1 cellular context compared by ENCODE assay signal in genomic region chr12:6613776-6614512, GRCh38.
TF ChIP-seq lines count a peak whose summit lies in the region.

No MANE protein-coding gene starts in this region.

TF ChIP-seq in K562, 482 proteins besides CTCF, POLR2A, EP300 and RAD21 (continued from another document and continues in another):
- 0 out of 2 replicates have a peak, but pooled peaks have one; percentile 42 for TF ChIP-seq GATAD2A (IDR thresholded peaks at IDR 0.05)
- TF ChIP-seq, protein P1, sequence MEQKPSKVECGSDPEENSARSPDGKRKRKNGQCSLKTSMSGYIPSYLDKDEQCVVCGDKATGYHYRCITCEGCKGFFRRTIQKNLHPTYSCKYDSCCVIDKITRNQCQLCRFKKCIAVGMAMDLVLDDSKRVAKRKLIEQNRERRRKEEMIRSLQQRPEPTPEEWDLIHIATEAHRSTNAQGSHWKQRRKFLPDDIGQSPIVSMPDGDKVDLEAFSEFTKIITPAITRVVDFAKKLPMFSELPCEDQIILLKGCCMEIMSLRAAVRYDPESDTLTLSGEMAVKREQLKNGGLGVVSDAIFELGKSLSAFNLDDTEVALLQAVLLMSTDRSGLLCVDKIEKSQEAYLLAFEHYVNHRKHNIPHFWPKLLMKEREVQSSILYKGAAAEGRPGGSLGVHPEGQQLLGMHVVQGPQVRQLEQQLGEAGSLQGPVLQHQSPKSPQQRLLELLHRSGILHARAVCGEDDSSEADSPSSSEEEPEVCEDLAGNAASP (IDR thresholded peaks at IDR 0.05), result no peak
- TF ChIP-seq ILK (tag; IDR thresholded peaks at IDR 0.05; ENCODE audit: borderline replicate concordance, low read depth), result no peak
- peak; percentile 45 for TF ChIP-seq POLR2B (IDR thresholded peaks at IDR 0.05; ENCODE audit: low read depth, partially characterized antibody)
- TF ChIP-seq, protein P2, sequence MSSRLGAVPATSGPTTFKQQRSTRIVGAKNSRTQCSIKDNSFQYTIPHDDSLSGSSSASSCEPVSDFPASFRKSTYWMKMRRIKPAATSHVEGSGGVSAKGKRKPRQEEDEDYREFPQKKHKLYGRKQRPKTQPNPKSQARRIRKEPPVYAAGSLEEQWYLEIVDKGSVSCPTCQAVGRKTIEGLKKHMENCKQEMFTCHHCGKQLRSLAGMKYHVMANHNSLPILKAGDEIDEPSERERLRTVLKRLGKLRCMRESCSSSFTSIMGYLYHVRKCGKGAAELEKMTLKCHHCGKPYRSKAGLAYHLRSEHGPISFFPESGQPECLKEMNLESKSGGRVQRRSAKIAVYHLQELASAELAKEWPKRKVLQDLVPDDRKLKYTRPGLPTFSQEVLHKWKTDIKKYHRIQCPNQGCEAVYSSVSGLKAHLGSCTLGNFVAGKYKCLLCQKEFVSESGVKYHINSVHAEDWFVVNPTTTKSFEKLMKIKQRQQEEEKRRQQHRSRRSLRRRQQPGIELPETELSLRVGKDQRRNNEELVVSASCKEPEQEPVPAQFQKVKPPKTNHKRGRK (tag; IDR thresholded peaks at IDR 0.05), result no peak
- TF ChIP-seq POLR2AphosphoS5 (IDR thresholded peaks at IDR 0.05; ENCODE audit: control insufficient read depth, insufficient read depth, low read depth, low read length), result no peak
- TF ChIP-seq FOXJ3 (CRISPR knock-in tag; IDR thresholded peaks at IDR 0.05), result no peak
- no peak for TF ChIP-seq ZNF133 (CRISPR knock-in tag; IDR thresholded peaks at IDR 0.05)
- TF ChIP-seq, protein P3, sequence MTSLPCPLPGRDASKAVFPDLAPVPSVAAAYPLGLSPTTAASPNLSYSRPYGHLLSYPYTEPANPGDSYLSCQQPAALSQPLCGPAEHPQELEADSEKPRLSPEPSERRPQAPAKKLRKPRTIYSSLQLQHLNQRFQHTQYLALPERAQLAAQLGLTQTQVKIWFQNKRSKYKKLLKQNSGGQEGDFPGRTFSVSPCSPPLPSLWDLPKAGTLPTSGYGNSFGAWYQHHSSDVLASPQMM (CRISPR knock-in tag; IDR thresholded peaks at IDR 0.05), result no peak
- peak; percentile 51; the same call in 1 of the 2 replicates for TF ChIP-seq CREM (IDR thresholded peaks at IDR 0.05; ENCODE audit: low read depth)
- TF ChIP-seq, protein P4, sequence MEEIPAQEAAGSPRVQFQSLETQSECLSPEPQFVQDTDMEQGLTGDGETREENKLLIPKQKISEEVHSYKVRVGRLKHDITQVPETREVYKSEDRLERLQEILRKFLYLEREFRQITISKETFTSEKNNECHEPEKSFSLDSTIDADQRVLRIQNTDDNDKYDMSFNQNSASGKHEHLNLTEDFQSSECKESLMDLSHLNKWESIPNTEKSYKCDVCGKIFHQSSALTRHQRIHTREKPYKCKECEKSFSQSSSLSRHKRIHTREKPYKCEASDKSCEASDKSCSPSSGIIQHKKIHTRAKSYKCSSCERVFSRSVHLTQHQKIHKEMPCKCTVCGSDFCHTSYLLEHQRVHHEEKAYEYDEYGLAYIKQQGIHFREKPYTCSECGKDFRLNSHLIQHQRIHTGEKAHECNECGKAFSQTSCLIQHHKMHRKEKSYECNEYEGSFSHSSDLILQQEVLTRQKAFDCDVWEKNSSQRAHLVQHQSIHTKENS (CRISPR knock-in tag; IDR thresholded peaks at IDR 0.05), result 0 out of 2 replicates have a peak, but pooled peaks have one; percentile 52
- TF ChIP-seq CSDE1 (IDR thresholded peaks at IDR 0.05), result no peak
- TF ChIP-seq LCOR (CRISPR knock-in tag; IDR thresholded peaks at IDR 0.05), result 0 out of 2 replicates have a peak, but pooled peaks have one; percentile 37
- peak; percentile 47 for TF ChIP-seq NCOR1 (IDR thresholded peaks at IDR 0.05)
- no peak; the same call in 1 of the 2 replicates for TF ChIP-seq KLF6 (CRISPR knock-in tag; IDR thresholded peaks at IDR 0.05; ENCODE audit: borderline replicate concordance)
- peak in 1 of 2 experiments; percentile 87; a peak in 2 of 4 replicates for TF ChIP-seq KDM4B (IDR thresholded peaks at IDR 0.05; ENCODE audit: borderline replicate concordance in 2 of 2, low read depth in 1 of 2)
- TF ChIP-seq, protein P5, sequence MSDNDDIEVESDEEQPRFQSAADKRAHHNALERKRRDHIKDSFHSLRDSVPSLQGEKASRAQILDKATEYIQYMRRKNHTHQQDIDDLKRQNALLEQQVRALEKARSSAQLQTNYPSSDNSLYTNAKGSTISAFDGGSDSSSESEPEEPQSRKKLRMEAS (CRISPR knock-in tag; IDR thresholded peaks at IDR 0.05), result peak; percentile 96
- TF ChIP-seq ZNF347 (CRISPR knock-in tag; IDR thresholded peaks at IDR 0.05; ENCODE audit: low read depth), result no peak
- no peak for TF ChIP-seq THAP12 (CRISPR knock-in tag; IDR thresholded peaks at IDR 0.05)
- peak; percentile 87 for TF ChIP-seq SMAD4 (CRISPR knock-in tag; conservative IDR thresholded peaks at IDR 0.05)
- no peak for TF ChIP-seq PCBP1 (IDR thresholded peaks at IDR 0.05; ENCODE audit: low read depth, low read length, poor library complexity, severe bottlenecking)
- no peak for TF ChIP-seq GABPB2 (CRISPR knock-in tag; conservative IDR thresholded peaks at IDR 0.05)
- TF ChIP-seq ZSCAN32 (CRISPR knock-in tag; IDR thresholded peaks at IDR 0.05), result peak; percentile 5; the same call in 1 of the 2 replicates
- TF ChIP-seq LARP7 (IDR thresholded peaks at IDR 0.05), result 0 out of 2 replicates have a peak, but pooled peaks have one; percentile 56
- peak; percentile 47; the same call in 1 of the 2 replicates for TF ChIP-seq MTA1 (IDR thresholded peaks at IDR 0.05; ENCODE audit: borderline replicate concordance)
- TF ChIP-seq, protein P6, sequence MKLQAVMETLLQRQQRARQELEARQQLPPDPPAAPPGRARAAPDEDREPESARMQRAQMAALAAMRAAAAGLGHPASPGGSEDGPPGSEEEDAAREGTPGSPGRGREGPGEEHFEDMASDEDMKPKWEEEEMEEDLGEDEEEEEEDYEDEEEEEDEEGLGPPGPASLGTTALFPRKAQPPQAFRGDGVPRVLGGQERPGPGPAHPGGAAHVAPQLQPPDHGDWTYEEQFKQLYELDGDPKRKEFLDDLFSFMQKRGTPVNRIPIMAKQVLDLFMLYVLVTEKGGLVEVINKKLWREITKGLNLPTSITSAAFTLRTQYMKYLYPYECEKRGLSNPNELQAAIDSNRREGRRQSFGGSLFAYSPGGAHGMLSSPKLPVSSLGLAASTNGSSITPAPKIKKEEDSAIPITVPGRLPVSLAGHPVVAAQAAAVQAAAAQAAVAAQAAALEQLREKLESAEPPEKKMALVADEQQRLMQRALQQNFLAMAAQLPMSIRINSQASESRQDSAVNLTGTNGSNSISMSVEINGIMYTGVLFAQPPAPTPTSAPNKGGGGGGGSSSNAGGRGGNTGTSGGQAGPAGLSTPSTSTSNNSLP (IDR thresholded peaks at IDR 0.05; ENCODE audit: borderline replicate concordance, low read depth, low read length), result no peak
- TF ChIP-seq ARID1B (IDR thresholded peaks at IDR 0.05), result peak; percentile 40
- peak; percentile 97 for TF ChIP-seq VEZF1 (CRISPR knock-in tag; IDR thresholded peaks at IDR 0.05)
- TF ChIP-seq PHF8 (IDR thresholded peaks at IDR 0.05; ENCODE audit: borderline replicate concordance, low read length), result peak; percentile 24; the same call in 1 of the 2 replicates
- TF ChIP-seq, protein P7, sequence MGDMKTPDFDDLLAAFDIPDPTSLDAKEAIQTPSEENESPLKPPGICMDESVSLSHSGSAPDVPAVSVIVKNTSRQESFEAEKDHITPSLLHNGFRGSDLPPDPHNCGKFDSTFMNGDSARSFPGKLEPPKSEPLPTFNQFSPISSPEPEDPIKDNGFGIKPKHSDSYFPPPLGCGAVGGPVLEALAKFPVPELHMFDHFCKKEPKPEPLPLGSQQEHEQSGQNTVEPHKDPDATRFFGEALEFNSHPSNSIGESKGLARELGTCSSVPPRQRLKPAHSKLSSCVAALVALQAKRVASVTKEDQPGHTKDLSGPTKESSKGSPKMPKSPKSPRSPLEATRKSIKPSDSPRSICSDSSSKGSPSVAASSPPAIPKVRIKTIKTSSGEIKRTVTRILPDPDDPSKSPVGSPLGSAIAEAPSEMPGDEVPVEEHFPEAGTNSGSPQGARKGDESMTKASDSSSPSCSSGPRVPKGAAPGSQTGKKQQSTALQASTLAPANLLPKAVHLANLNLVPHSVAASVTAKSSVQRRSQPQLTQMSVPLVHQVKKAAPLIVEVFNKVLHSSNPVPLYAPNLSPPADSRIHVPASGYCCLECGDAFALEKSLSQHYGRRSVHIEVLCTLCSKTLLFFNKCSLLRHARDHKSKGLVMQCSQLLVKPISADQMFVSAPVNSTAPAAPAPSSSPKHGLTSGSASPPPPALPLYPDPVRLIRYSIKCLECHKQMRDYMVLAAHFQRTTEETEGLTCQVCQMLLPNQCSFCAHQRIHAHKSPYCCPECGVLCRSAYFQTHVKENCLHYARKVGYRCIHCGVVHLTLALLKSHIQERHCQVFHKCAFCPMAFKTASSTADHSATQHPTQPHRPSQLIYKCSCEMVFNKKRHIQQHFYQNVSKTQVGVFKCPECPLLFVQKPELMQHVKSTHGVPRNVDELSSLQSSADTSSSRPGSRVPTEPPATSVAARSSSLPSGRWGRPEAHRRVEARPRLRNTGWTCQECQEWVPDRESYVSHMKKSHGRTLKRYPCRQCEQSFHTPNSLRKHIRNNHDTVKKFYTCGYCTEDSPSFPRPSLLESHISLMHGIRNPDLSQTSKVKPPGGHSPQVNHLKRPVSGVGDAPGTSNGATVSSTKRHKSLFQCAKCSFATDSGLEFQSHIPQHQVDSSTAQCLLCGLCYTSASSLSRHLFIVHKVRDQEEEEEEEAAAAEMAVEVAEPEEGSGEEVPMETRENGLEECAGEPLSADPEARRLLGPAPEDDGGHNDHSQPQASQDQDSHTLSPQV (IDR thresholded peaks at IDR 0.05), result peak; percentile 86
- TF ChIP-seq ZFX (CRISPR knock-in tag; IDR thresholded peaks at IDR 0.05), result peak; percentile 90
- no peak for TF ChIP-seq HDAC2 (IDR thresholded peaks at IDR 0.05)
- TF ChIP-seq, protein P8, sequence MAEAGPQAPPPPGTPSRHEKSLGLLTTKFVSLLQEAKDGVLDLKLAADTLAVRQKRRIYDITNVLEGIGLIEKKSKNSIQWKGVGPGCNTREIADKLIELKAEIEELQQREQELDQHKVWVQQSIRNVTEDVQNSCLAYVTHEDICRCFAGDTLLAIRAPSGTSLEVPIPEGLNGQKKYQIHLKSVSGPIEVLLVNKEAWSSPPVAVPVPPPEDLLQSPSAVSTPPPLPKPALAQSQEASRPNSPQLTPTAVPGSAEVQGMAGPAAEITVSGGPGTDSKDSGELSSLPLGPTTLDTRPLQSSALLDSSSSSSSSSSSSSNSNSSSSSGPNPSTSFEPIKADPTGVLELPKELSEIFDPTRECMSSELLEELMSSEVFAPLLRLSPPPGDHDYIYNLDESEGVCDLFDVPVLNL (CRISPR knock-in tag; IDR thresholded peaks at IDR 0.05; ENCODE audit: low read depth), result no peak
- TF ChIP-seq ZNF165 (CRISPR knock-in tag; IDR thresholded peaks at IDR 0.05; ENCODE audit: borderline replicate concordance), result no peak
- no peak for TF ChIP-seq KLF1 (tag; IDR thresholded peaks at IDR 0.05)
- no peak; a peak in 1 of 4 replicates for TF ChIP-seq FOXA3 (CRISPR knock-in tag; conservative IDR thresholded peaks at IDR 0.05 in 1 of 2, IDR thresholded peaks at IDR 0.05 in 1 of 2)
- TF ChIP-seq ATF7 (IDR thresholded peaks at IDR 0.05), result peak; percentile 16; the same call in 1 of the 2 replicates
- no peak for TF ChIP-seq WHSC1 (IDR thresholded peaks at IDR 0.05; ENCODE audit: low read length)
- TF ChIP-seq ZNF75A (CRISPR knock-in tag; IDR thresholded peaks at IDR 0.05), result no peak
- peak; percentile 10; the same call in 1 of the 2 replicates for TF ChIP-seq SOX6 (IDR thresholded peaks at IDR 0.05)
- no peak for TF ChIP-seq GTF2E2 (tag; IDR thresholded peaks at IDR 0.05)
- TF ChIP-seq EP400 (IDR thresholded peaks at IDR 0.05), result peak; percentile 42; the same call in 1 of the 2 replicates
- no peak for TF ChIP-seq SMARCB1 (IDR thresholded peaks at IDR 0.05; ENCODE audit: insufficient read length, low read depth)
- no peak for TF ChIP-seq ZNF143 (CRISPR knock-in tag; IDR thresholded peaks at IDR 0.05)
- 0 out of 2 replicates have a peak, but pooled peaks have one; percentile 40 for TF ChIP-seq ZNF77 (CRISPR knock-in tag; IDR thresholded peaks at IDR 0.05)
- no peak for TF ChIP-seq ZNF274 (IDR thresholded peaks at IDR 0.05; ENCODE audit: borderline replicate concordance, low read depth, low read length)
- TF ChIP-seq MTA3 (IDR thresholded peaks at IDR 0.05; ENCODE audit: borderline replicate concordance), result 0 out of 2 replicates have a peak, but pooled peaks have one; percentile 51
- TF ChIP-seq RNF2 (IDR thresholded peaks at IDR 0.05), result peak; percentile 39; the same call in 1 of the 2 replicates
- peak; percentile 91 for TF ChIP-seq ZNF263 (CRISPR knock-in tag; IDR thresholded peaks at IDR 0.05; ENCODE audit: borderline replicate concordance)
- TF ChIP-seq, protein P9, sequence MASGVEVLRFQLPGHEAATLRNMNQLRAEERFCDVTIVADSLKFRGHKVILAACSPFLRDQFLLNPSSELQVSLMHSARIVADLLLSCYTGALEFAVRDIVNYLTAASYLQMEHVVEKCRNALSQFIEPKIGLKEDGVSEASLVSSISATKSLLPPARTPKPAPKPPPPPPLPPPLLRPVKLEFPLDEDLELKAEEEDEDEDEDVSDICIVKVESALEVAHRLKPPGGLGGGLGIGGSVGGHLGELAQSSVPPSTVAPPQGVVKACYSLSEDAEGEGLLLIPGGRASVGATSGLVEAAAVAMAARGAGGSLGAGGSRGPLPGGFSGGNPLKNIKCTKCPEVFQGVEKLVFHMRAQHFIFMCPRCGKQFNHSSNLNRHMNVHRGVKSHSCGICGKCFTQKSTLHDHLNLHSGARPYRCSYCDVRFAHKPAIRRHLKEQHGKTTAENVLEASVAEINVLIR (CRISPR knock-in tag; IDR thresholded peaks at IDR 0.05), result no peak
- 0 out of 2 replicates have a peak, but pooled peaks have one; percentile 23 for TF ChIP-seq ZKSCAN1 (IDR thresholded peaks at IDR 0.05; ENCODE audit: low read depth, low read length)
- TF ChIP-seq BCL6 (CRISPR knock-in tag; IDR thresholded peaks at IDR 0.05), result no peak
